28 cellular contexts compared by ENCODE assay signal in the genomic region with DNA sequence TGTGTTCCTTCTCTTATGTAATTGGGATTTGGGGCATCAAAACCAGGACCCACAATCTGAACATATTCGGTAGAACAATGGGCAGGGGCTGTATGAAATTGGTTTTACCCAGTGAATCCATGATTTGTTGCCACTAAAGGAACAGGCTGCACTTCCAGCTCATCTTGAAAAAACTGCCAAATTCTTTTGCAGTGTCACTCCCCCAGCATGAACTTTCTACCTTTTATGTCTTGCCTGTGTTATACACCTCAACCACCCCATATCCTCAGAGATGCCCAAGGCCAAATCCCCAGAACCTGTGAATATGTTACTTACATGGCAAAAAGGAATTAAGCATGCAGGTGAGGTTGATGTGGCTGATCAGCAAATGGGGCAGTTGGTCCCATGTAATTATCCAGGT.
"Had no signal": no experiment of that assay in that cellular context is flagged by ENCODE, and none has a peak within 500 bp of the region (broad histone marks: within the 10 kb centered on the region; RNA-seq: fewer than 3 reads in every experiment).

No MANE protein-coding gene starts in this region.

- H2AFZ ChIP-seq: neural progenitor cell, parathyroid adenoma had no signal

- H3K79me2 ChIP-seq: parathyroid adenoma had no signal

- H3K4me3 ChIP-seq: neural progenitor cell, ovary, psoas muscle, right lobe of liver, sigmoid colon, stomach, thoracic aorta, thyroid gland, tibial nerve, upper lobe of right lung, uterus had no signal

- H3K9ac ChIP-seq: neural progenitor cell, parathyroid adenoma had no signal

- H3K27ac Mint-ChIP-seq: natural killer cell; nephron; neural progenitor cell; progenitor cell of endocrine pancreas; stimulated activated effector memory CD8-positive, alpha-beta T cell treated with anti-CD3 and anti-CD28 coated beads, Interleukin-12 subunit alpha, Interleukin-12 subunit beta, amount 100 ng/mL, for 72 hours; stimulated activated naive B cell treated with anti-CD40 and anti-IgM and Interleukin-4, amounts not matched to agents 10 μg/mL and 1 μg/mL and 100 μg/mL, for 72 hours; stimulated activated naive CD8-positive, alpha-beta T cell treated with anti-CD3 and anti-CD28 coated beads, Interleukin-15, Interleukin-2, amounts not matched to agents 100 ng/mL and 50 ng/mL, for 24 hours; type B pancreatic cell had no signal

- DNase-seq: natural killer cell; occipital lobe; ovary; posterior cingulate gyrus; psoas muscle; right cardiac atrium; right lobe of liver; sigmoid colon; small intestine; stimulated activated CD4-positive, alpha-beta T cell treated with anti-CD3 and anti-CD28 coated beads, Interleukin-15, amount 100 ng/mL, for 24 hours; stimulated activated CD4-positive, alpha-beta T cell treated with anti-CD3 and anti-CD28 coated beads, Interleukin-2, amount 100 ng/mL, for 24 hours; stimulated activated CD4-positive, alpha-beta T cell treated with anti-CD3 and anti-CD28 coated beads, Interleukin-2, amount 100 ng/mL, for 48 hours; stimulated activated CD4-positive, alpha-beta T cell treated with anti-CD3 and anti-CD28 coated beads, Interleukin-4, amount 100 ng/mL, for 24 hours; stimulated activated naive B cell treated with anti-CD40 and anti-IgM and Interleukin-4, amounts not matched to agents 10 μg/mL and 1 μg/mL and 100 μg/mL, for 72 hours; stimulated activated naive CD4-positive, alpha-beta T cell treated with Interleukin-2 at 50 U/mL for 16 hours; stomach; thyroid gland; upper lobe of right lung; uterus had no signal

- H3K4me2 ChIP-seq: neural progenitor cell had no signal

- H3K4me1 Mint-ChIP-seq: natural killer cell; neural progenitor cell; stimulated activated effector memory CD8-positive, alpha-beta T cell treated with anti-CD3 and anti-CD28 coated beads, Interleukin-12 subunit alpha, Interleukin-12 subunit beta, amount 100 ng/mL, for 72 hours had no signal

- H3K36me3 Mint-ChIP-seq: natural killer cell; neural progenitor cell; stimulated activated effector memory CD8-positive, alpha-beta T cell treated with anti-CD3 and anti-CD28 coated beads, Interleukin-12 subunit alpha, Interleukin-12 subunit beta, amount 100 ng/mL, for 72 hours; type B pancreatic cell had no signal

- H3K27me3 ChIP-seq: neural progenitor cell, ovary, right lobe of liver, sigmoid colon, stomach, thyroid gland, tibial nerve, upper lobe of right lung, uterus had no signal

- H3K9me3 Mint-ChIP-seq: natural killer cell; stimulated activated effector memory CD8-positive, alpha-beta T cell treated with anti-CD3 and anti-CD28 coated beads, Interleukin-12 subunit alpha, Interleukin-12 subunit beta, amount 100 ng/mL, for 72 hours; stimulated activated naive CD8-positive, alpha-beta T cell treated with anti-CD3 and anti-CD28 coated beads, Interleukin-15, Interleukin-2, amounts not matched to agents 100 ng/mL and 50 ng/mL, for 24 hours; type B pancreatic cell had no signal

- H3K4me3 Mint-ChIP-seq: natural killer cell; nephron; neural progenitor cell; stimulated activated effector memory CD8-positive, alpha-beta T cell treated with anti-CD3 and anti-CD28 coated beads, Interleukin-12 subunit alpha, Interleukin-12 subunit beta, amount 100 ng/mL, for 72 hours; stimulated activated naive B cell treated with anti-CD40 and anti-IgM and Interleukin-4, amounts not matched to agents 10 μg/mL and 1 μg/mL and 100 μg/mL, for 72 hours; stimulated activated naive CD8-positive, alpha-beta T cell treated with anti-CD3 and anti-CD28 coated beads, Interleukin-15, Interleukin-2, amounts not matched to agents 100 ng/mL and 50 ng/mL, for 24 hours; type B pancreatic cell had no signal

- H3K9me3 ChIP-seq: ovary, psoas muscle, right lobe of liver, stomach, thoracic aorta, thyroid gland, tibial nerve, upper lobe of right lung, uterus had no signal

- H3K27me3 Mint-ChIP-seq: progenitor cell of endocrine pancreas; stimulated activated naive B cell treated with anti-CD40 and anti-IgM and Interleukin-4, amounts not matched to agents 10 μg/mL and 1 μg/mL and 100 μg/mL, for 72 hours; type B pancreatic cell had no signal

- H3K27ac ChIP-seq: neural progenitor cell, ovary, parathyroid adenoma, psoas muscle, right lobe of liver, sigmoid colon, stomach, thoracic aorta, thyroid gland, tibial nerve, upper lobe of right lung, uterus had no signal

- ATAC-seq: natural killer cell; psoas muscle; right cardiac atrium; right lobe of liver; stimulated activated effector memory CD8-positive, alpha-beta T cell treated with anti-CD3 and anti-CD28 coated beads, Interleukin-12 subunit alpha, Interleukin-12 subunit beta, amount 100 ng/mL, for 72 hours; stimulated activated naive B cell treated with anti-CD40 and anti-IgM and Interleukin-4, amounts not matched to agents 10 μg/mL and 1 μg/mL and 100 μg/mL, for 72 hours; upper lobe of right lung had no signal

- H3K4me1 ChIP-seq: neural progenitor cell, parathyroid adenoma, psoas muscle, right lobe of liver, sigmoid colon, stomach, thyroid gland, tibial nerve, upper lobe of right lung, uterus had no signal

- H3K36me3 ChIP-seq: neural progenitor cell, ovary, right lobe of liver, sigmoid colon, stomach, thoracic aorta, thyroid gland, tibial nerve, upper lobe of right lung, uterus had no signal
